ENCODE assay signal across 18 cellular contexts in the genomic region with DNA sequence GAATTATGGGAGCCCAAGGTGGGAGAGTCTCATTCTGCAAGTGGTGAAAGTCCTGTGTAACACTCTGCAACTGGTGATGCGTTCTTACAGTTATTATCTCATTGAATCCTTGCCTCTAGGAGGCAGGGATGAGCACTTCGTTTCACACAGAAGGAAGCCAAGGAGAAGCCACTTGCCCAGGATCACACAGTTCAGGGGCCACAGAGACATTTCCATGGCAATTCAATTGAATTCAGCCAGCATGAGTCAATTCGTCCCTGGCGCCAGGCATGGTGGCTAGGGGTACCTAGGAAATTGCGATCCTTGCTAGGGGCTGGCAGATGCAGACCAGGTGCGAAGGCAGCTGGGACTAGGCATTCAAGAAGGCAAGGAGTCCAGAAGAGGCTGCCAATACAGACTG. TPM values are rescaled to one million over a fixed set of nuclear protein-coding genes. Genes with fewer than 3 reads are reported as not detected.
DNase-seq lines count a peak whose midpoint lies in the region; ATAC-seq and TF ChIP-seq lines count a peak whose summit lies in the region.
"Had no signal": no experiment of that assay in that cellular context is flagged by ENCODE, and none has a peak within 500 bp of the region (broad histone marks: within the 10 kb centered on the region; RNA-seq: fewer than 3 reads in every experiment).

No MANE protein-coding gene starts in this region.

- intact Hi-C loops in posterior vena cava (cut with DNase I) (no loop called here), vagina (cut with DNase I) (no loop called here)

- H3K36me3 ChIP-seq in vagina: no peaks in the 10 kb centered on the region
- H3K36me3 ChIP-seq: HAP-1 had no signal

- TF ChIP-seq CTCF in choroid plexus epithelial cell (conservative IDR thresholded peaks at IDR 0.05; ENCODE audit: low read depth, low read length) (peak; percentile 36), vagina (IDR thresholded peaks at IDR 0.05) (no peak)

- DNase-seq in NCI-H2171 treated with DMSO at 0.1 percent for 48 hours (lab: John Stamatoyannopoulos, UW): peak; percentile 59
- DNase-seq in NCI-H2171 (lab: John Stamatoyannopoulos, UW): no peak
- DNase-seq in M059J (ENCODE audit: low read depth): peak; percentile 50
- peak; percentile 27 for DNase-seq in choroid plexus epithelial cell (ENCODE audit: low read depth)
- DNase-seq in posterior vena cava (ENCODE audit: low spot score): peak; percentile 22
- no peak for DNase-seq in vagina (ENCODE audit: extremely low spot score in 2 of 2)
- DNase-seq in hippocampal formation (lab: John Stamatoyannopoulos, UW): no peak
- DNase-seq: activated CD8-positive, alpha-beta memory T cell treated with anti-CD3 and anti-CD28 coated beads for 24 hours; NCI-H2081; nephron progenitor cell; SIG-M5; stimulated activated naive CD4-positive, alpha-beta T cell treated with Interleukin-2 at 50 U/mL for 16 hours had no signal

- H3K4me1 ChIP-seq in vagina: peaks cover 20% of the 10 kb centered on the region
- H3K4me1 ChIP-seq: Caco-2 had no signal

- ATAC-seq in GM18861 (IDR thresholded peaks at IDR 0.05; ENCODE audit: unreplicated experiment): no peak

- TF ChIP-seq POLR2A in vagina (IDR thresholded peaks at IDR 0.05): no peak

- no peaks in the 10 kb centered on the region for H3K27me3 ChIP-seq in vagina

- H3K4me3 ChIP-seq in choroid plexus epithelial cell (ENCODE audit: low read depth, low read length) (no peak overlapping the region), vagina (no peak overlapping the region)
- H3K4me3 ChIP-seq: HAP-1 had no signal

- H3K9me3 ChIP-seq in vagina: no peaks in the 10 kb centered on the region
- H3K9me3 ChIP-seq: Caco-2, HAP-1 had no signal

- H3K27ac ChIP-seq in vagina: no peak overlapping the region
- H3K27ac ChIP-seq: HL-60 had no signal

RNA-seq across cellular contexts. Expression of a gene that starts 26.2 kb away (rescaled TPM):
- 2.9 and 5.3 TPM in 2 replicates for total RNA-seq in M059J (2014; rRNA removed; shearing (Covaris generic))
- not detected for total RNA-seq in posterior vena cava
- total RNA-seq in vagina: not detected
- total RNA-seq: lung microvascular endothelial cell, ureter had no signal

Comparison
In these comparisons a context has a peak if more than half of its experiments do, and no peak if none do; other contexts are left out.
1. DNase-seq: peak in NCI-H2171 treated with DMSO at 0.1 percent for 48 hours (single experiment), M059J (single experiment), choroid plexus epithelial cell (single experiment) and posterior vena cava (single experiment); none in NCI-H2171 (single experiment), vagina (0 of 2) and hippocampal formation (0 of 2).